15 cellular contexts compared by ENCODE assay signal in genomic region chr20:52847739-52848359, GRCh38.
DNase-seq lines count a peak whose midpoint lies in the region; ATAC-seq, FAIRE-seq and TF ChIP-seq lines count a peak whose summit lies in the region.
"Had no signal": no experiment of that assay in that cellular context is flagged by ENCODE, and none has a peak within 500 bp of the region (broad histone marks: within the 10 kb centered on the region; RNA-seq: fewer than 3 reads in every experiment).

No MANE protein-coding gene starts in this region.

- no peaks in the 10 kb centered on the region for H3K36me3 ChIP-seq in pancreas
- no peaks in the 10 kb centered on the region for H3K36me3 ChIP-seq in kidney (ENCODE audit: control insufficient read depth in 1 of 2, insufficient read depth in 2 of 2, low read length in 2 of 2)
- H3K36me3 ChIP-seq: SJSA1 had no signal

- no peak for FAIRE-seq in pancreas (lab: Jason Lieb, UNC)
- FAIRE-seq in kidney (lab: Jason Lieb, UNC) = no peak

- H3K27me3 ChIP-seq in pancreas = no peaks in the 10 kb centered on the region
- H3K27me3 ChIP-seq: SJSA1 had no signal

- intact Hi-C loops in pancreas (cut with DNase I) (no loop called here), kidney (cut with DNase I) (no loop called here)

- DNase-seq in NCI-H2029 treated with DMSO at 0.1 percent for 48 hours (lab: John Stamatoyannopoulos, UW) (peak; percentile 30), NCI-H774 (lab: John Stamatoyannopoulos, UW) (peak; percentile 9), epithelial cell of esophagus (ENCODE audit: low read depth) (peak; percentile 78), pancreas (no peak), putamen (ENCODE audit: low spot score) (no peak), kidney (no peak)
- DNase-seq: DMS 273 treated with DMSO at 0.1 percent for 48 hours, NCI-H187, NCI-H2171 treated with DMSO at 0.1 percent for 48 hours, PC-9 had no signal

- TF ChIP-seq CTCF in epithelial cell of esophagus (IDR thresholded peaks at IDR 0.05; ENCODE audit: insufficient read depth, low read depth, low read length, missing control alignments) (no peak), pancreas (IDR thresholded peaks at IDR 0.05) (no peak), kidney (IDR thresholded peaks at IDR 0.05; ENCODE audit: borderline replicate concordance, extremely low read depth, insufficient read depth) (no peak)

- H3K9me3 ChIP-seq in pancreas = no peaks in the 10 kb centered on the region
- no peaks in the 10 kb centered on the region for H3K9me3 ChIP-seq in kidney (ENCODE audit: control insufficient read depth in 1 of 2, low read length in 2 of 2)
- H3K9me3 ChIP-seq: SJSA1 had no signal

- no peak overlapping the region for H3K4me3 ChIP-seq in epithelial cell of esophagus (ENCODE audit: low read length)
- no peak overlapping the region for H3K4me3 ChIP-seq in pancreas
- H3K4me3 ChIP-seq in kidney (ENCODE audit: low read length in 2 of 2) = no peak overlapping the region
- H3K4me3 ChIP-seq: PC-9, SJSA1 had no signal

- H3K27ac ChIP-seq in pancreas (no peak overlapping the region), kidney (ENCODE audit: low read depth in 2 of 2, low read length in 2 of 2) (no peak overlapping the region)
- H3K27ac ChIP-seq: C4-2B, HL-60, PC-9, SJSA1 had no signal

- no peak overlapping the region for H3K9ac ChIP-seq in kidney (ENCODE audit: low read length in 2 of 2)

- ATAC-seq in pancreas = peak; percentile 41 to 60 (median 52)
- no peak for ATAC-seq in GM19023 (IDR thresholded peaks at IDR 0.05; ENCODE audit: unreplicated experiment)
- ATAC-seq: HCT116 had no signal

- 67 to 79% methylated on average over 2 of the region's 2 CpGs for WGBS in pancreas, 2 donors

- H3K4me1 ChIP-seq in pancreas (peaks cover 9 to 14% (median 13%) of the 10 kb centered on the region in 3 donors), kidney (ENCODE audit: control insufficient read depth in 1 of 2, insufficient read depth in 1 of 2, low read depth in 1 of 2, low read length in 2 of 2) (no peaks in the 10 kb centered on the region)

Comparison
In these comparisons a context has a peak if more than half of its experiments do, and no peak if none do; other contexts are left out.
1. DNase-seq: peak in NCI-H2029 treated with DMSO at 0.1 percent for 48 hours (single experiment), NCI-H774 (single experiment) and epithelial cell of esophagus (single experiment); none in pancreas (0 of 6), putamen (single experiment) and kidney (single experiment).